Comparison of ENCODE assay signal across 20 cellular contexts in genomic region chr3:98991393-98991792, GRCh38.
DNase-seq lines count a peak whose midpoint lies in the region; ATAC-seq, FAIRE-seq and TF ChIP-seq lines count a peak whose summit lies in the region.
"Had no signal": no experiment of that assay in that cellular context is flagged by ENCODE, and none has a peak within 500 bp of the region (broad histone marks: within the 10 kb centered on the region; RNA-seq: fewer than 3 reads in every experiment).

No MANE protein-coding gene starts in this region.

- no peak overlapping the region for H2BK12ac ChIP-seq in H9 (ENCODE audit: insufficient read length, low read depth, low read length)

- H2AK5ac ChIP-seq in H9 (ENCODE audit: insufficient read length, low read length) = no peak overlapping the region

- H3K27ac ChIP-seq in H9 (ENCODE audit: insufficient read length, low read depth, low read length) (no peak overlapping the region), astrocyte (ENCODE audit: low read depth, low read length) (no peak overlapping the region), pancreas (no peak overlapping the region)
- H3K27ac ChIP-seq: left ventricle myocardium inferior had no signal

- BruUV-seq in Calu3 (replicated peaks; lab: Mats Ljungman, UMichigan) = no TSS peak

- no peaks in the 10 kb centered on the region for H3K4me1 ChIP-seq in H9 (ENCODE audit: insufficient read depth, low read length)
- H3K4me1 ChIP-seq in astrocyte (ENCODE audit: insufficient read depth, low read length) = peaks cover 3% of the 10 kb centered on the region
- H3K4me1 ChIP-seq in pancreas = no peaks in the 10 kb centered on the region

- FAIRE-seq in astrocyte (lab: Jason Lieb, UNC) = no peak
- FAIRE-seq in pancreas (lab: Jason Lieb, UNC) = no peak
- FAIRE-seq: G401.6 had no signal

- no peak overlapping the region for H3K18ac ChIP-seq in H9 (ENCODE audit: insufficient read length, low read depth, low read length)

- H2BK5ac ChIP-seq in H9 (ENCODE audit: insufficient read length, low read length) = no peak overlapping the region

- H3K9ac ChIP-seq in H9 (ENCODE audit: extremely low read depth, insufficient read length, low read length) (no peak overlapping the region), astrocyte (ENCODE audit: low read length) (no peak overlapping the region)

- H3K4me3 ChIP-seq in astrocyte (ENCODE audit: insufficient read depth, low read depth, low read length) (no peak overlapping the region), pancreas (no peak overlapping the region)
- H3K4me3 ChIP-seq: left ventricle myocardium inferior had no signal

- H4K20me1 ChIP-seq in H9 (ENCODE audit: control insufficient read depth, insufficient read depth, insufficient read length) = no peaks in the 10 kb centered on the region
- no peaks in the 10 kb centered on the region for H4K20me1 ChIP-seq in astrocyte (ENCODE audit: insufficient read depth, low read length)

- H3K4me3 Mint-ChIP-seq in H9 (no peak overlapping the region), astrocyte (ENCODE audit: unreplicated experiment) (no peak overlapping the region), Calu3 (ENCODE audit: low read depth, unreplicated experiment) (no peak overlapping the region), mesothelial cell of epicardium (no peak overlapping the region)
- H3K4me3 Mint-ChIP-seq: CD4-positive, CD25-positive, alpha-beta regulatory T cell; effector memory CD8-positive, alpha-beta T cell; naive thymus-derived CD4-positive, alpha-beta T cell; T-helper 2 cell treated with Interferon-gamma antibody and Interleukin-4, amounts not matched to agents 5 μg/mL and 100 μg/mL, for 36 hours had no signal

- H2BK20ac ChIP-seq in H9 (ENCODE audit: low read depth, low read length, poor library complexity, severe bottlenecking) = no peak overlapping the region

- no peak for ATAC-seq in pancreas
- ATAC-seq: effector memory CD8-positive, alpha-beta T cell; naive thymus-derived CD4-positive, alpha-beta T cell; right cardiac atrium had no signal

- H3K23me2 ChIP-seq in H9 (ENCODE audit: insufficient read length, low read depth, low read length, poor library complexity, severe bottlenecking) = no peaks in the 10 kb centered on the region

- H2AFZ ChIP-seq in H9 (ENCODE audit: low read length) (no peak overlapping the region), astrocyte (ENCODE audit: low read depth, low read length) (no peak overlapping the region)

- no peak overlapping the region for H4K5ac ChIP-seq in H9 (ENCODE audit: insufficient read length, low read depth, low read length)

- intact Hi-C loops in Calu3 (cut with micrococcal nuclease; ENCODE audit: unreplicated experiment) = no loop called here
- intact Hi-C loops in pancreas (cut with DNase I) = loop anchor here in 1 of 3 donors (10.0 kb wide), 1 partner anchor 397 kb away; the partner anchor contains the start of gene CPOX

- CTCF ChIA-PET in Calu3 (lab: Charles Lee) = no interaction called here

- no peak overlapping the region for H2BK15ac ChIP-seq in H9 (ENCODE audit: low read depth, low read length)

- H3K27me3 Mint-ChIP-seq in H9 (ENCODE audit: low read depth) (no peaks in the 10 kb centered on the region), astrocyte (ENCODE audit: low read depth, unreplicated experiment) (no peaks in the 10 kb centered on the region), Calu3 (ENCODE audit: unreplicated experiment) (no peaks in the 10 kb centered on the region), mesothelial cell of epicardium (ENCODE audit: low read depth) (peaks cover 10% of the 10 kb centered on the region)
- H3K27me3 Mint-ChIP-seq: CD4-positive, CD25-positive, alpha-beta regulatory T cell; effector memory CD8-positive, alpha-beta T cell had no signal

- no peaks in the 10 kb centered on the region for H3K9me3 ChIP-seq in H9 (ENCODE audit: control insufficient read depth, low read depth, low read length)
- H3K9me3 ChIP-seq in astrocyte (ENCODE audit: insufficient read depth, low read depth, low read length) = no peaks in the 10 kb centered on the region
- no peaks in the 10 kb centered on the region for H3K9me3 ChIP-seq in pancreas
- H3K9me3 ChIP-seq: left ventricle myocardium inferior had no signal

- no peak overlapping the region for H3K23ac ChIP-seq in H9 (ENCODE audit: insufficient read length, low read depth, low read length)

- H3K36me3 Mint-ChIP-seq in H9 (ENCODE audit: insufficient read depth in 1 of 3, low read depth in 3 of 3) (no peaks in the 10 kb centered on the region), astrocyte (ENCODE audit: low read depth, unreplicated experiment) (no peaks in the 10 kb centered on the region), Calu3 (ENCODE audit: insufficient read depth, unreplicated experiment) (no peaks in the 10 kb centered on the region), mesothelial cell of epicardium (no peaks in the 10 kb centered on the region)
- H3K36me3 Mint-ChIP-seq: CD4-positive, CD25-positive, alpha-beta regulatory T cell; naive thymus-derived CD4-positive, alpha-beta T cell had no signal

- H3K27ac Mint-ChIP-seq in H9 (no peak overlapping the region), astrocyte (ENCODE audit: unreplicated experiment) (no peak overlapping the region), Calu3 (ENCODE audit: unreplicated experiment) (no peak overlapping the region), mesothelial cell of epicardium (no peak overlapping the region)
- H3K27ac Mint-ChIP-seq: activated T-helper 2 cell treated with anti-CD3 and anti-CD28 coated beads, Interferon-gamma antibody, Interleukin-2, Interleukin-4, amounts not matched to agents 10 μg/mL and 5 μg/mL and 100 μg/mL, durations not matched to agents 14 hours and 24 hours and 36 hours; CD4-positive, CD25-positive, alpha-beta regulatory T cell; effector memory CD8-positive, alpha-beta T cell; naive thymus-derived CD4-positive, alpha-beta T cell; T-helper 2 cell treated with Interferon-gamma antibody and Interleukin-4, amounts not matched to agents 5 μg/mL and 100 μg/mL, for 36 hours had no signal

- no peak overlapping the region for H4K91ac ChIP-seq in H9 (ENCODE audit: insufficient read length, low read depth, low read length)

- DNase-seq in AML-193 (lab: John Stamatoyannopoulos, UW) (peak; percentile 9 to 32), H9 (no peak), astrocyte (ENCODE audit: low read depth) (no peak), kidney tubule cell (ENCODE audit: low spot score) (peak; percentile 10), Calu3 (no peak), pancreas (no peak), mesothelial cell of epicardium (ENCODE audit: low spot score in 2 of 2, unreplicated experiment in 2 of 2) (no peak), islet precursor cell (no peak)
- DNase-seq: activated CD4-positive, alpha-beta T cell treated with anti-CD3 and anti-CD28 coated beads, Interleukin-2, amount 50 U/mL, for 4 hours; CD4-positive, CD25-positive, alpha-beta regulatory T cell; effector memory CD8-positive, alpha-beta T cell; left ventricle myocardium inferior; naive thymus-derived CD4-positive, alpha-beta T cell; NCI-H1694 treated with DMSO at 0.1 percent for 48 hours; NCI-H524; right cardiac atrium; stimulated activated CD4-positive, alpha-beta T cell treated with anti-CD3 and anti-CD28 coated beads, Interleukin-4, amount 100 ng/mL, for 1 hour had no signal

- no peaks in the 10 kb centered on the region for H3K79me2 ChIP-seq in H9 (ENCODE audit: insufficient read depth, low read length)
- peaks cover 37% of the 10 kb centered on the region for H3K79me2 ChIP-seq in astrocyte (ENCODE audit: insufficient read depth, low read length)

- H3K36me3 ChIP-seq in astrocyte (ENCODE audit: insufficient read depth, low read length) = no peaks in the 10 kb centered on the region
- no peaks in the 10 kb centered on the region for H3K36me3 ChIP-seq in pancreas
- H3K36me3 ChIP-seq: left ventricle myocardium inferior had no signal

- no peak overlapping the region for H3K4me2 ChIP-seq in H9 (ENCODE audit: insufficient read depth, insufficient read length, low read length)
- no peak overlapping the region for H3K4me2 ChIP-seq in astrocyte (ENCODE audit: low read length)

- TF ChIP-seq CTCF in H9 (conservative IDR thresholded peaks at IDR 0.05) (peak; percentile 41; the same call in 2 of the 3 replicates), astrocyte (IDR thresholded peaks at IDR 0.05; ENCODE audit: insufficient read depth, low read depth, low read length) (peak; percentile 18), Calu3 (IDR thresholded peaks at IDR 0.05; ENCODE audit: unreplicated experiment) (no peak), pancreas (IDR thresholded peaks at IDR 0.05) (no peak), mesothelial cell of epicardium (IDR thresholded peaks at IDR 0.05; ENCODE audit: unreplicated experiment) (no peak)

- H3K9me3 Mint-ChIP-seq in H9 (no peaks in the 10 kb centered on the region), astrocyte (ENCODE audit: unreplicated experiment) (no peaks in the 10 kb centered on the region), Calu3 (ENCODE audit: low read depth, unreplicated experiment) (no peaks in the 10 kb centered on the region), mesothelial cell of epicardium (no peaks in the 10 kb centered on the region)
- H3K9me3 Mint-ChIP-seq: activated T-helper 2 cell treated with anti-CD3 and anti-CD28 coated beads, Interferon-gamma antibody, Interleukin-2, Interleukin-4, amounts not matched to agents 10 μg/mL and 5 μg/mL and 100 μg/mL, durations not matched to agents 14 hours and 24 hours and 36 hours; T-helper 2 cell treated with Interferon-gamma antibody and Interleukin-4, amounts not matched to agents 5 μg/mL and 100 μg/mL, for 36 hours had no signal

- H2BK120ac ChIP-seq in H9 (ENCODE audit: low read depth, low read length, poor library complexity, severe bottlenecking) = no peak overlapping the region

- no peak overlapping the region for H3K56ac ChIP-seq in H9 (ENCODE audit: insufficient read length, low read depth, low read length)

- H3K27me3 ChIP-seq in H9 (ENCODE audit: insufficient read depth, low read length) (no peaks in the 10 kb centered on the region), astrocyte (ENCODE audit: insufficient read depth, low read length) (no peaks in the 10 kb centered on the region), pancreas (no peaks in the 10 kb centered on the region)

- H4K8ac ChIP-seq in H9 (replicated peaks; ENCODE audit: insufficient read length, low read depth, low read length) = no peak overlapping the region

- peaks cover 0 to under 1% of the 10 kb centered on the region in 2 experiments; a peak in 1 of 4 replicates for H3K4me1 Mint-ChIP-seq in H9
- H3K4me1 Mint-ChIP-seq in astrocyte (ENCODE audit: low read depth, unreplicated experiment) = peaks cover 3% of the 10 kb centered on the region
- peaks cover 11% of the 10 kb centered on the region for H3K4me1 Mint-ChIP-seq in Calu3 (ENCODE audit: low read depth, unreplicated experiment)
- peaks cover 2% of the 10 kb centered on the region for H3K4me1 Mint-ChIP-seq in mesothelial cell of epicardium
- H3K4me1 Mint-ChIP-seq: CD4-positive, CD25-positive, alpha-beta regulatory T cell; naive thymus-derived CD4-positive, alpha-beta T cell had no signal

- H3K79me1 ChIP-seq in H9 (ENCODE audit: insufficient read depth, low read depth, low read length, poor library complexity, severe bottlenecking) = no peaks in the 10 kb centered on the region

- no peak overlapping the region for H3K14ac ChIP-seq in H9 (ENCODE audit: insufficient read depth, low read length)

- no peak overlapping the region for H3T11ph ChIP-seq in H9 (ENCODE audit: low read length)

- H3K4ac ChIP-seq in H9 (ENCODE audit: low read depth, low read length) = no peak overlapping the region

Comparison
In these comparisons a context has a peak if more than half of its experiments do, and no peak if none do; other contexts are left out.
1. DNase-seq: peak in AML-193 (2 of 2) and kidney tubule cell (single experiment); none in H9 (single experiment), astrocyte (single experiment), Calu3 (single experiment), pancreas (0 of 6), mesothelial cell of epicardium (0 of 2) and islet precursor cell (single experiment).
2. CTCF ChIP-seq: peak in H9 (single experiment) and astrocyte (single experiment); none in Calu3 (single experiment), pancreas (0 of 4) and mesothelial cell of epicardium (single experiment).